8 cellular contexts compared by ENCODE assay signal in genomic region chr15:82261566-82262421, GRCh38. TPM values are rescaled to one million over a fixed set of nuclear protein-coding genes. Genes with fewer than 3 reads are reported as not detected.
DNase-seq lines count a peak whose midpoint lies in the region; ATAC-seq and TF ChIP-seq lines count a peak whose summit lies in the region.
"Not testable (repeated sequence)": the region's sequence is repeated elsewhere in the genome, so short reads cannot be mapped to it uniquely, and the experiment has no call there.

No MANE protein-coding gene starts in this region.

- not testable (repeated sequence) for H3K27ac Mint-ChIP-seq in GM23338
- peak overlapping the region; percentile 91 for H3K27ac Mint-ChIP-seq in activated naive CD8-positive, alpha-beta T cell
- H3K27ac Mint-ChIP-seq in natural killer cell treated with Interleukin-12 subunit alpha and Interleukin-12 subunit beta and Interleukin-15 and Interleukin-18, amount 100 ng/mL, for 72 hours: peak overlapping the region; percentile 62 to 80

- WGBS in gastroesophageal sphincter (ENCODE audit: low coverage in 1 of 2), 2 donors: 2 to 3% methylated on average over 13 to 16 of the region's 19 CpGs

- H3K27ac ChIP-seq in GM23338 (ENCODE audit: low read depth): not testable (repeated sequence)
- H3K27ac ChIP-seq in RWPE2 (ENCODE audit: poor library complexity, severe bottlenecking) (peak overlapping the region; percentile 75), gastroesophageal sphincter (peak overlapping the region; percentile 3 to 86 (median 82))

- not testable (repeated sequence) for H3K27me3 ChIP-seq in GM23338 (ENCODE audit: insufficient read depth); RWPE2 (ENCODE audit: insufficient read depth, poor library complexity, severe bottlenecking); gastroesophageal sphincter

- peak overlapping the region; percentile 90 for H3K4me2 ChIP-seq in GM23338

- H3K36me3 ChIP-seq in GM23338 (ENCODE audit: insufficient read depth) (peaks cover 19% of the 10 kb centered on the region; the same call in 1 of the 2 replicates), RWPE2 (ENCODE audit: low read depth) (peaks cover 43% of the 10 kb centered on the region), gastroesophageal sphincter (peaks cover 0 to 19% of the 10 kb centered on the region in 2 donors)

- not testable (repeated sequence) for TF ChIP-seq EP300 in gastroesophageal sphincter (IDR thresholded peaks at IDR 0.05)

- TF ChIP-seq POLR2A in gastroesophageal sphincter (IDR thresholded peaks at IDR 0.05): not testable (repeated sequence)

- H3K4me1 Mint-ChIP-seq in GM23338: peaks cover 29% of the 10 kb centered on the region
- H3K4me1 Mint-ChIP-seq in activated naive CD8-positive, alpha-beta T cell (ENCODE audit: low read depth): peaks cover 28% of the 10 kb centered on the region
- H3K4me1 Mint-ChIP-seq in natural killer cell treated with Interleukin-12 subunit alpha and Interleukin-12 subunit beta and Interleukin-15 and Interleukin-18, amount 100 ng/mL, for 72 hours (ENCODE audit: low read depth in 2 of 2): peaks cover 15 to 26% of the 10 kb centered on the region in 2 donors

- ATAC-seq in GM23338 (peak; percentile 51), RWPE2 (ENCODE audit: low read depth) (peak; percentile 68), gastroesophageal sphincter (peak; percentile 27)
- ATAC-seq in natural killer cell treated with Interleukin-12 subunit alpha and Interleukin-12 subunit beta and Interleukin-15 and Interleukin-18, amount 100 ng/mL, for 72 hours: peak; percentile 30 to 65

- not testable (repeated sequence) for H3K9me3 ChIP-seq in RWPE2 (ENCODE audit: severe bottlenecking); gastroesophageal sphincter

- not testable (repeated sequence) for H3K9me2 ChIP-seq in GM23338 (ENCODE audit: insufficient read depth)

- peaks cover 42% of the 10 kb centered on the region for H3K4me1 ChIP-seq in GM23338 (ENCODE audit: insufficient read depth)
- peaks cover 19% of the 10 kb centered on the region for H3K4me1 ChIP-seq in RWPE2 (ENCODE audit: insufficient read depth, poor library complexity, severe bottlenecking)
- peaks cover 0 to 29% (median 0%) of the 10 kb centered on the region in 3 donors for H3K4me1 ChIP-seq in gastroesophageal sphincter

- H2AFZ ChIP-seq in GM23338: peak overlapping the region; percentile 73

- H3K27me3 Mint-ChIP-seq in GM23338 (ENCODE audit: insufficient read depth, low read depth, poor library complexity); activated naive CD8-positive, alpha-beta T cell; natural killer cell treated with Interleukin-12 subunit alpha and Interleukin-12 subunit beta and Interleukin-15 and Interleukin-18, amount 100 ng/mL, for 72 hours: not testable (repeated sequence)

- not testable (repeated sequence) for H3K36me3 Mint-ChIP-seq in GM23338 (ENCODE audit: low read depth); activated naive CD8-positive, alpha-beta T cell
- H3K36me3 Mint-ChIP-seq in natural killer cell treated with Interleukin-12 subunit alpha and Interleukin-12 subunit beta and Interleukin-15 and Interleukin-18, amount 100 ng/mL, for 72 hours: peaks cover 11% of the 10 kb centered on the region

- not testable (repeated sequence) for H3K9me3 Mint-ChIP-seq in GM23338; activated naive CD8-positive, alpha-beta T cell (ENCODE audit: low read depth); natural killer cell treated with Interleukin-12 subunit alpha and Interleukin-12 subunit beta and Interleukin-15 and Interleukin-18, amount 100 ng/mL, for 72 hours

- not testable (repeated sequence) for H4K20me1 ChIP-seq in GM23338 (replicated peaks; ENCODE audit: insufficient read depth)

- TF ChIP-seq CTCF in GM23338 (conservative IDR thresholded peaks at IDR 0.05; ENCODE audit: low read depth in 2 of 2); RWPE2 (IDR thresholded peaks at IDR 0.05; ENCODE audit: poor library complexity, severe bottlenecking); gastroesophageal sphincter (IDR thresholded peaks at IDR 0.05): not testable (repeated sequence)

- peaks cover 28% of the 10 kb centered on the region for H3K79me2 ChIP-seq in GM23338 (replicated peaks; ENCODE audit: insufficient read depth)

- H3K4me3 Mint-ChIP-seq in GM23338: peak overlapping the region; percentile 96
- H3K4me3 Mint-ChIP-seq in activated naive CD8-positive, alpha-beta T cell: peak overlapping the region; percentile 96
- peak overlapping the region; percentile 86 for H3K4me3 Mint-ChIP-seq in natural killer cell treated with Interleukin-12 subunit alpha and Interleukin-12 subunit beta and Interleukin-15 and Interleukin-18, amount 100 ng/mL, for 72 hours

- H3K4me3 ChIP-seq in GM23338: peak overlapping the region; percentile 82
- peak overlapping the region; percentile 71 for H3K4me3 ChIP-seq in RWPE2 (ENCODE audit: severe bottlenecking)
- peak overlapping the region; percentile 64 to 90 for H3K4me3 ChIP-seq in gastroesophageal sphincter

- not testable (repeated sequence) for H3F3A ChIP-seq in GM23338 (replicated peaks; ENCODE audit: low read depth)

- DNase-seq in ELR (ENCODE audit: low read depth) (peak; percentile 88), GM23338 (ENCODE audit: low spot score) (peak; percentile 60), HT-29 (ENCODE audit: low spot score) (peak; percentile 69), RWPE2 (ENCODE audit: low spot score) (peak; percentile 73), stromal cell of bone marrow (ENCODE audit: low read depth) (peak; percentile 35)
- peak; percentile 61 for DNase-seq in natural killer cell treated with Interleukin-12 subunit alpha and Interleukin-12 subunit beta and Interleukin-15 and Interleukin-18, amount 100 ng/mL, for 72 hours (ENCODE audit: low spot score)

RNA-seq across cellular contexts. Expression of gene EFL1, which starts 0.7 kb away (rescaled TPM):
- total RNA-seq in GM23338 (2014; rRNA removed; shearing (Covaris generic)): 46.4 and 58.7 TPM in 2 replicates
- 11.8 and 15.4 TPM in 2 replicates for polyA plus RNA-seq in GM23338 (2016; fragmentation: Nextera tagmentation; extraction: Ambion mirVana)
- total RNA-seq in HT-29 (2014; rRNA removed; shearing (Covaris generic)): 15.1 and 15.5 TPM in 2 replicates
- 10 to 100 TPM; 12.1 to 17.7 (median 15.5) TPM for total RNA-seq in gastroesophageal sphincter
- total RNA-seq in natural killer cell treated with Interleukin-12 subunit alpha and Interleukin-12 subunit beta and Interleukin-15 and Interleukin-18, amount 100 ng/mL, for 72 hours: 10 to 100 TPM; 23.4 to 35.6 TPM

RNA-seq across cellular contexts. Expression of gene SAXO2, which starts 0.8 kb away (rescaled TPM):
- 0.73 TPM in 1 of 2 replicates, not detected in the other for total RNA-seq in GM23338 (2014; rRNA removed; shearing (Covaris generic))
- polyA plus RNA-seq in GM23338 (2016; fragmentation: Nextera tagmentation; extraction: Ambion mirVana): 4.9 and 10.1 TPM in 2 replicates
- total RNA-seq in HT-29 (2014; rRNA removed; shearing (Covaris generic)): 1.2 and 1.9 TPM in 2 replicates
- 1 to 10 TPM in 1 of 4 donors, under 1 TPM in 3; 0.12 to 9.0 (median 0.50) TPM for total RNA-seq in gastroesophageal sphincter
- 1 to 10 TPM in 1 of 2 donors, under 1 TPM in 1; 0.59 to 1.3 TPM for total RNA-seq in natural killer cell treated with Interleukin-12 subunit alpha and Interleukin-12 subunit beta and Interleukin-15 and Interleukin-18, amount 100 ng/mL, for 72 hours

Comparison
In these comparisons a context has a peak if more than half of its experiments do, and no peak if none do; other contexts are left out.
1. DNase-seq: peak in every context shown above with its lines; median percentile 88 in ELR; 73 in RWPE2; 69 in HT-29; 61 in natural killer cell treated with Interleukin-12 subunit alpha and Interleukin-12 subunit beta and Interleukin-15 and Interleukin-18, amount 100 ng/mL, for 72 hours; 60 in GM23338; 35 in stromal cell of bone marrow.